ENCODE assay signal across 1 cellular context in genomic region chr9:137254624-137255447, GRCh38.
TF ChIP-seq lines count a peak whose summit lies in the region.

Gene NELFB, plus strand, starts transcription at chr9:137255327.

TF ChIP-seq in HepG2, 621 proteins besides CTCF, POLR2A, EP300 and RAD21 (continued from another document and continues in another):
- peak; percentile 86 for TF ChIP-seq GATAD1 (CRISPR knock-in tag; IDR thresholded peaks at IDR 0.05)
- peak; percentile 42; the same call in 1 of the 2 replicates for TF ChIP-seq KAT8 (CRISPR knock-in tag; IDR thresholded peaks at IDR 0.05)
- TF ChIP-seq ATF4 (CRISPR knock-in tag; IDR thresholded peaks at IDR 0.05), result peak in 1 of 2 experiments; percentile 60; a peak in 1 of 4 replicates
- peak; percentile 52 for TF ChIP-seq SP2 (CRISPR knock-in tag; IDR thresholded peaks at IDR 0.05)
- peak; percentile 70; the same call in 1 of the 2 replicates for TF ChIP-seq SIN3A (IDR thresholded peaks at IDR 0.05; ENCODE audit: borderline replicate concordance, low read depth, low read length)
- TF ChIP-seq MED8 (CRISPR knock-in tag; IDR thresholded peaks at IDR 0.05; ENCODE audit: insufficient replicate concordance), result peak; percentile 59
- TF ChIP-seq ZNF713 (CRISPR knock-in tag; IDR thresholded peaks at IDR 0.05), result peak; percentile 36; the same call in 1 of the 2 replicates
- TF ChIP-seq ZNF629 (CRISPR knock-in tag; conservative IDR thresholded peaks at IDR 0.05), result no peak
- TF ChIP-seq ZNF605 (CRISPR knock-in tag; IDR thresholded peaks at IDR 0.05), result no peak
- TF ChIP-seq NFKB2 (CRISPR knock-in tag; IDR thresholded peaks at IDR 0.05; ENCODE audit: borderline replicate concordance), result peak; percentile 39; the same call in 1 of the 2 replicates
- no peak for TF ChIP-seq ZNF546 (CRISPR knock-in tag; conservative IDR thresholded peaks at IDR 0.05)
- TF ChIP-seq HCFC1 (IDR thresholded peaks at IDR 0.05; ENCODE audit: low read depth, low read length), result peak; percentile 79
- no peak for TF ChIP-seq LRRFIP1 (CRISPR knock-in tag; conservative IDR thresholded peaks at IDR 0.05)
- peak; percentile 72 for TF ChIP-seq SALL1 (CRISPR knock-in tag; IDR thresholded peaks at IDR 0.05)
- peak; percentile 70; the same call in 1 of the 2 replicates for TF ChIP-seq SALL2 (CRISPR knock-in tag; IDR thresholded peaks at IDR 0.05)
- peak; percentile 54 for TF ChIP-seq SPEN (CRISPR knock-in tag; IDR thresholded peaks at IDR 0.05; ENCODE audit: low read depth)
- TF ChIP-seq SSRP1 (CRISPR knock-in tag; IDR thresholded peaks at IDR 0.05), result no peak
- 0 out of 2 replicates have a peak, but pooled peaks have one; percentile 6 for TF ChIP-seq ZNF30 (CRISPR knock-in tag; IDR thresholded peaks at IDR 0.05)
- TF ChIP-seq CERS6 (CRISPR knock-in tag; IDR thresholded peaks at IDR 0.05), result 0 out of 2 replicates have a peak, but pooled peaks have one; percentile 52
- TF ChIP-seq HOXD1 (CRISPR knock-in tag; IDR thresholded peaks at IDR 0.05), result peak; percentile 81; the same call in 1 of the 2 replicates
- TF ChIP-seq ARNT2 (CRISPR knock-in tag; IDR thresholded peaks at IDR 0.05; ENCODE audit: low read depth), result peak; percentile 60
- TF ChIP-seq MXD3 (CRISPR knock-in tag; IDR thresholded peaks at IDR 0.05), result peak; percentile 33; the same call in 1 of the 2 replicates
- 0 out of 2 replicates have a peak, but pooled peaks have one; percentile 57 for TF ChIP-seq ZNF777 (CRISPR knock-in tag; IDR thresholded peaks at IDR 0.05)
- TF ChIP-seq ZNF235 (CRISPR knock-in tag; IDR thresholded peaks at IDR 0.05; ENCODE audit: borderline replicate concordance), result peak; percentile 71
- peak; percentile 46; the same call in 1 of the 2 replicates for TF ChIP-seq GATA4 (IDR thresholded peaks at IDR 0.05; ENCODE audit: borderline replicate concordance, low read depth)
- peak; percentile 70; the same call in 2 of the 3 replicates for TF ChIP-seq MXI1 (IDR thresholded peaks at IDR 0.05; ENCODE audit: borderline replicate concordance, low read depth, low read length)
- 0 out of 2 replicates have a peak, but pooled peaks have one; percentile 27 for TF ChIP-seq DZIP1 (CRISPR knock-in tag; IDR thresholded peaks at IDR 0.05)
- peak; percentile 89 for TF ChIP-seq GABPB1 (CRISPR knock-in tag; IDR thresholded peaks at IDR 0.05)
- 0 out of 2 replicates have a peak, but pooled peaks have one; percentile 37 for TF ChIP-seq HBP1 (CRISPR knock-in tag; IDR thresholded peaks at IDR 0.05; ENCODE audit: low read depth)
- TF ChIP-seq ZNF10 (CRISPR knock-in tag; IDR thresholded peaks at IDR 0.05; ENCODE audit: borderline replicate concordance, low read depth), result no peak
- no peak for TF ChIP-seq GABPA (IDR thresholded peaks at IDR 0.05; ENCODE audit: low read depth, low read length)
- TF ChIP-seq GABPA (CRISPR knock-in tag; IDR thresholded peaks at IDR 0.05; ENCODE audit: low read depth), result peak; percentile 72
- TF ChIP-seq NR2F2 (IDR thresholded peaks at IDR 0.05; ENCODE audit: borderline replicate concordance, low read depth), result no peak
- no peak; the same call in 1 of the 2 replicates for TF ChIP-seq GPN1 (CRISPR knock-in tag; IDR thresholded peaks at IDR 0.05; ENCODE audit: borderline replicate concordance)
- peak; percentile 89 for TF ChIP-seq ZBTB2 (CRISPR knock-in tag; IDR thresholded peaks at IDR 0.05; ENCODE audit: low read depth)
- peak; percentile 32; the same call in 1 of the 2 replicates for TF ChIP-seq ZSCAN12 (CRISPR knock-in tag; IDR thresholded peaks at IDR 0.05)
- TF ChIP-seq ZNF224 (CRISPR knock-in tag; IDR thresholded peaks at IDR 0.05), result 0 out of 2 replicates have a peak, but pooled peaks have one; percentile 75
- peak; percentile 75; the same call in 1 of the 2 replicates for TF ChIP-seq MEIS2 (CRISPR knock-in tag; IDR thresholded peaks at IDR 0.05)
- TF ChIP-seq SRY (CRISPR knock-in tag; IDR thresholded peaks at IDR 0.05), result peak; percentile 80
- peak; percentile 23 for TF ChIP-seq SKI (IDR thresholded peaks at IDR 0.05; ENCODE audit: partially characterized antibody)
- 0 out of 2 replicates have a peak, but pooled peaks have one; percentile 69 for TF ChIP-seq YEATS4 (CRISPR knock-in tag; IDR thresholded peaks at IDR 0.05; ENCODE audit: borderline replicate concordance)
- TF ChIP-seq, protein P1, sequence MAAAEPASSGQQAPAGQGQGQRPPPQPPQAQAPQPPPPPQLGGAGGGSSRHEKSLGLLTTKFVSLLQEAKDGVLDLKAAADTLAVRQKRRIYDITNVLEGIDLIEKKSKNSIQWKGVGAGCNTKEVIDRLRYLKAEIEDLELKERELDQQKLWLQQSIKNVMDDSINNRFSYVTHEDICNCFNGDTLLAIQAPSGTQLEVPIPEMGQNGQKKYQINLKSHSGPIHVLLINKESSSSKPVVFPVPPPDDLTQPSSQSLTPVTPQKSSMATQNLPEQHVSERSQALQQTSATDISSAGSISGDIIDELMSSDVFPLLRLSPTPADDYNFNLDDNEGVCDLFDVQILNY (CRISPR knock-in tag; conservative IDR thresholded peaks at IDR 0.05), result no peak
- TF ChIP-seq ZBTB42 (CRISPR knock-in tag; IDR thresholded peaks at IDR 0.05), result 0 out of 2 replicates have a peak, but pooled peaks have one; percentile 21
- no peak for TF ChIP-seq ZNF674 (CRISPR knock-in tag; IDR thresholded peaks at IDR 0.05; ENCODE audit: low read depth)
- peak; percentile 69; the same call in 1 of the 2 replicates for TF ChIP-seq CCDC6 (CRISPR knock-in tag; IDR thresholded peaks at IDR 0.05)
- peak; percentile 36; the same call in 1 of the 2 replicates for TF ChIP-seq NRL (CRISPR knock-in tag; IDR thresholded peaks at IDR 0.05; ENCODE audit: borderline replicate concordance)
- TF ChIP-seq, protein P2, sequence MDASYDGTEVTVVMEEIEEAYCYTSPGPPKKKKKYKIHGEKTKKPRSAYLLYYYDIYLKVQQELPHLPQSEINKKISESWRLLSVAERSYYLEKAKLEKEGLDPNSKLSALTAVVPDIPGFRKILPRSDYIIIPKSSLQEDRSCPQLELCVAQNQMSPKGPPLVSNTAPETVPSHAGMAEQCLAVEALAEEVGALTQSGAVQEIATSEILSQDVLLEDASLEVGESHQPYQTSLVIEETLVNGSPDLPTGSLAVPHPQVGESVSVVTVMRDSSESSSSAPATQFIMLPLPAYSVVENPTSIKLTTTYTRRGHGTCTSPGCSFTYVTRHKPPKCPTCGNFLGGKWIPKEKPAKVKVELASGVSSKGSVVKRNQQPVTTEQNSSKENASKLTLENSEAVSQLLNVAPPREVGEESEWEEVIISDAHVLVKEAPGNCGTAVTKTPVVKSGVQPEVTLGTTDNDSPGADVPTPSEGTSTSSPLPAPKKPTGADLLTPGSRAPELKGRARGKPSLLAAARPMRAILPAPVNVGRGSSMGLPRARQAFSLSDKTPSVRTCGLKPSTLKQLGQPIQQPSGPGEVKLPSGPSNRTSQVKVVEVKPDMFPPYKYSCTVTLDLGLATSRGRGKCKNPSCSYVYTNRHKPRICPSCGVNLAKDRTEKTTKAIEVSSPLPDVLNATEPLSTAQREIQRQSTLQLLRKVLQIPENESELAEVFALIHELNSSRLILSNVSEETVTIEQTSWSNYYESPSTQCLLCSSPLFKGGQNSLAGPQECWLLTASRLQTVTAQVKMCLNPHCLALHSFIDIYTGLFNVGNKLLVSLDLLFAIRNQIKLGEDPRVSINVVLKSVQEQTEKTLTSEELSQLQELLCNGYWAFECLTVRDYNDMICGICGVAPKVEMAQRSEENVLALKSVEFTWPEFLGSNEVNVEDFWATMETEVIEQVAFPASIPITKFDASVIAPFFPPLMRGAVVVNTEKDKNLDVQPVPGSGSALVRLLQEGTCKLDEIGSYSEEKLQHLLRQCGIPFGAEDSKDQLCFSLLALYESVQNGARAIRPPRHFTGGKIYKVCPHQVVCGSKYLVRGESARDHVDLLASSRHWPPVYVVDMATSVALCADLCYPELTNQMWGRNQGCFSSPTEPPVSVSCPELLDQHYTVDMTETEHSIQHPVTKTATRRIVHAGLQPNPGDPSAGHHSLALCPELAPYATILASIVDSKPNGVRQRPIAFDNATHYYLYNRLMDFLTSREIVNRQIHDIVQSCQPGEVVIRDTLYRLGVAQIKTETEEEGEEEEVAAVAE (CRISPR knock-in tag; IDR thresholded peaks at IDR 0.05; ENCODE audit: borderline replicate concordance), result 0 out of 2 replicates have a peak, but pooled peaks have one; percentile 18
- 0 out of 2 replicates have a peak, but pooled peaks have one; percentile 6 for TF ChIP-seq KDM3A (CRISPR knock-in tag; IDR thresholded peaks at IDR 0.05; ENCODE audit: low read depth)
- no peak for TF ChIP-seq MIER3 (CRISPR knock-in tag; IDR thresholded peaks at IDR 0.05; ENCODE audit: borderline replicate concordance)
- peak; percentile 11; the same call in 1 of the 2 replicates for TF ChIP-seq RXRA (CRISPR knock-in tag; IDR thresholded peaks at IDR 0.05)
- TF ChIP-seq PHF8 (CRISPR knock-in tag; IDR thresholded peaks at IDR 0.05), result peak; percentile 23; the same call in 1 of the 2 replicates
- 0 out of 2 replicates have a peak, but pooled peaks have one; percentile 21 for TF ChIP-seq SNAPC2 (CRISPR knock-in tag; IDR thresholded peaks at IDR 0.05)
- TF ChIP-seq ZIK1 (CRISPR knock-in tag; IDR thresholded peaks at IDR 0.05; ENCODE audit: borderline replicate concordance, low read depth), result peak; percentile 61; the same call in 1 of the 2 replicates
